ENCODE assay signal across 9 cellular contexts in the genomic region with DNA sequence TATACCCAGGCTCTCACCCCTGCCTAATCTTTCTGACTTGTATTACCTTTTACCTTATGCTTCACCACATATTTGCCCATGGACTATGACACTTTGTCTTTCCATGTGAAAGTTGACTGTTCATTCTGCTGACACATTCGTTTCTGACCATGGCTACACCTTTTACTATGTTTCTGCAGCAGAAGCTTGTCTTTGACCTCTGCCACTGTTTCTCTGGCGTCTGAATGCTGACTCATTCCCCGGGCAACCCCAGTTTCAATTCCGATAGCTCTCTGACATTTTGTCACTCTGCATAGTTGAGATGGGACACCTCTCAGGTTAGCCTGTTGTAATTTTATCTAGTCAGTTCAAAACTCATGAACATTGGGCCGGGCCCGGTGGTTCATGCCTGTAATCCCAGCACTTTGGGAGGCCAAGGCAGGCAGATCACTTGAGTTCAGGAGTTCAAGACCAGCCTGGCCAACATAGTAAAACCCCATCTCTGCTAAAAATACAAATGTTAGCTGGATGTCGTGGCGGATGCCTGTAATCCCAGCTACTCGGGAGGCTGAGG. TPM values are rescaled to one million over a fixed set of nuclear protein-coding genes. Genes with fewer than 3 reads are reported as not detected.
DNase-seq lines count a peak whose midpoint lies in the region; ATAC-seq and TF ChIP-seq lines count a peak whose summit lies in the region.
"Had no signal": no experiment of that assay in that cellular context is flagged by ENCODE, and none has a peak within 500 bp of the region (broad histone marks: within the 10 kb centered on the region; RNA-seq: fewer than 3 reads in every experiment).

No MANE protein-coding gene starts in this region.

- no peak overlapping the region for H3K4me2 ChIP-seq in GM23248 (ENCODE audit: unreplicated experiment)

- H2AFZ ChIP-seq in GM23248, result no peak overlapping the region

- peaks cover 8% of the 10 kb centered on the region for H3K4me1 Mint-ChIP-seq in activated naive CD8-positive, alpha-beta T cell treated with anti-CD3 and anti-CD28 coated beads, Interleukin-2, amount 50 U/mL, for 24 hours
- peaks cover 4% of the 10 kb centered on the region for H3K4me1 Mint-ChIP-seq in activated naive CD8-positive, alpha-beta T cell treated with anti-CD3 and anti-CD28 coated beads for 36 hours
- peaks cover 12% of the 10 kb centered on the region for H3K4me1 Mint-ChIP-seq in activated CD4-positive, alpha-beta memory T cell treated with anti-CD3 and anti-CD28 coated beads, Interleukin-2, amount 10 ng/mL, durations not matched to agents 7 days and 5 days

- H3K36me3 ChIP-seq in GM23248 (ENCODE audit: low read depth), result no peaks in the 10 kb centered on the region

- no peaks in the 10 kb centered on the region for H3K9me3 Mint-ChIP-seq in activated naive CD8-positive, alpha-beta T cell treated with anti-CD3 and anti-CD28 coated beads, Interleukin-2, amount 50 U/mL, for 24 hours
- no peaks in the 10 kb centered on the region for H3K9me3 Mint-ChIP-seq in activated naive CD8-positive, alpha-beta T cell treated with anti-CD3 and anti-CD28 coated beads for 36 hours
- H3K9me3 Mint-ChIP-seq in activated CD4-positive, alpha-beta memory T cell treated with anti-CD3 and anti-CD28 coated beads, Interleukin-2, amount 10 ng/mL, durations not matched to agents 7 days and 5 days, result no peaks in the 10 kb centered on the region

- H4K20me1 ChIP-seq in GM23248 (ENCODE audit: insufficient read depth), result no peaks in the 10 kb centered on the region

- no peak for TF ChIP-seq POLR2A in lower leg skin (IDR thresholded peaks at IDR 0.05)

- H3K4me3 Mint-ChIP-seq in activated naive CD8-positive, alpha-beta T cell treated with anti-CD3 and anti-CD28 coated beads, Interleukin-2, amount 50 U/mL, for 24 hours, result no peak overlapping the region
- no peak overlapping the region for H3K4me3 Mint-ChIP-seq in activated naive CD8-positive, alpha-beta T cell treated with anti-CD3 and anti-CD28 coated beads for 36 hours
- no peak overlapping the region for H3K4me3 Mint-ChIP-seq in activated CD4-positive, alpha-beta memory T cell treated with anti-CD3 and anti-CD28 coated beads, Interleukin-2, amount 10 ng/mL, durations not matched to agents 7 days and 5 days

- H3K27ac Mint-ChIP-seq in activated naive CD8-positive, alpha-beta T cell treated with anti-CD3 and anti-CD28 coated beads, Interleukin-2, amount 50 U/mL, for 24 hours, result no peak overlapping the region
- H3K27ac Mint-ChIP-seq in activated naive CD8-positive, alpha-beta T cell treated with anti-CD3 and anti-CD28 coated beads for 36 hours, result no peak overlapping the region
- H3K27ac Mint-ChIP-seq in activated CD4-positive, alpha-beta memory T cell treated with anti-CD3 and anti-CD28 coated beads, Interleukin-2, amount 10 ng/mL, durations not matched to agents 7 days and 5 days, result peak overlapping the region; percentile 6

- H3K27me3 Mint-ChIP-seq in activated naive CD8-positive, alpha-beta T cell treated with anti-CD3 and anti-CD28 coated beads, Interleukin-2, amount 50 U/mL, for 24 hours, result no peaks in the 10 kb centered on the region
- H3K27me3 Mint-ChIP-seq in activated naive CD8-positive, alpha-beta T cell treated with anti-CD3 and anti-CD28 coated beads for 36 hours, result no peaks in the 10 kb centered on the region
- peaks cover 1% of the 10 kb centered on the region for H3K27me3 Mint-ChIP-seq in activated CD4-positive, alpha-beta memory T cell treated with anti-CD3 and anti-CD28 coated beads, Interleukin-2, amount 10 ng/mL, durations not matched to agents 7 days and 5 days

- no peaks in the 10 kb centered on the region for H3K27me3 ChIP-seq in GM23248 (replicated peaks; ENCODE audit: insufficient read depth)

- ATAC-seq in activated naive CD8-positive, alpha-beta T cell treated with anti-CD3 and anti-CD28 coated beads, Interleukin-2, amount 50 U/mL, for 24 hours, result peak; percentile 92
- ATAC-seq in HG03064 (IDR thresholded peaks at IDR 0.05; ENCODE audit: low read depth, unreplicated experiment), result peak; percentile 61
- peak; percentile 90 for ATAC-seq in stimulated activated naive CD8-positive, alpha-beta T cell treated with anti-CD3 and anti-CD28 coated beads, Interleukin-15, Interleukin-2, amounts not matched to agents 100 U/mL and 50 U/mL, for 24 hours

- H3K4me1 ChIP-seq in GM23248 (ENCODE audit: insufficient read depth), result no peaks in the 10 kb centered on the region

- H3K27ac ChIP-seq in GM23248, result no peak overlapping the region
- H3K27ac ChIP-seq: C4-2B had no signal

- H3K9ac ChIP-seq in GM23248, result no peak overlapping the region

- no peaks in the 10 kb centered on the region for H3K9me2 ChIP-seq in GM23248 (ENCODE audit: insufficient read depth)

- H3K9me3 ChIP-seq in GM23248 (ENCODE audit: low read depth), result no peaks in the 10 kb centered on the region

- WGBS in lower leg skin, 2 donors, result 86 to 88% methylated on average over 9 of the region's 9 CpGs
- 89 to 90% methylated on average over 9 of the region's 9 CpGs for WGBS in GM23248 (ENCODE audit: low coverage in 1 of 2, low lambda C conversion rate in 2 of 2, missing lambda C conversion rate in 2 of 2), 2 experiments

- peak; percentile 12 for DNase-seq in activated naive CD8-positive, alpha-beta T cell treated with anti-CD3 and anti-CD28 coated beads, Interleukin-2, amount 50 U/mL, for 24 hours
- DNase-seq in activated naive CD8-positive, alpha-beta T cell treated with anti-CD3 and anti-CD28 coated beads for 36 hours, result no peak
- peak; percentile 66 for DNase-seq in activated CD4-positive, alpha-beta memory T cell treated with anti-CD3 and anti-CD28 coated beads, Interleukin-2, amount 10 ng/mL, durations not matched to agents 7 days and 5 days
- peak; percentile 17 for DNase-seq in stimulated activated naive CD8-positive, alpha-beta T cell treated with anti-CD3 and anti-CD28 coated beads, Interleukin-15, Interleukin-2, amounts not matched to agents 100 U/mL and 50 U/mL, for 24 hours
- DNase-seq in NCI-H2171 (lab: John Stamatoyannopoulos, UW), result no peak
- no peak for DNase-seq in lower leg skin (ENCODE audit: low spot score in 2 of 2)
- no peak for DNase-seq in GM23248

- intact Hi-C loops in lower leg skin (cut with DNase I; ENCODE audit: low total_unique reads), result no loop called here

- H3K79me2 ChIP-seq in GM23248 (ENCODE audit: insufficient read depth), result no peaks in the 10 kb centered on the region

- POLR2A ChIA-PET in activated CD4-positive, alpha-beta memory T cell treated with anti-CD3 and anti-CD28 coated beads, Interleukin-2, amount 10 ng/mL, durations not matched to agents 7 days and 5 days (lab: Charles Lee), result no interaction called here

- no peak overlapping the region for H3K4me3 ChIP-seq in lower leg skin (ENCODE audit: low read depth, poor library complexity, severe bottlenecking)
- H3K4me3 ChIP-seq in GM23248, result no peak overlapping the region

- H3F3A ChIP-seq in GM23248 (ENCODE audit: insufficient read depth), result no peaks in the 10 kb centered on the region

- peak in 1 of 3 donors; percentile 35 for TF ChIP-seq CTCF in lower leg skin (IDR thresholded peaks at IDR 0.05)

- in situ Hi-C loops in GM23248 (cut with MboI), result no loop called here

- CTCF ChIA-PET in activated CD4-positive, alpha-beta memory T cell treated with anti-CD3 and anti-CD28 coated beads, Interleukin-2, amount 10 ng/mL, durations not matched to agents 7 days and 5 days (lab: Charles Lee), result interaction anchor here (1.0 kb wide), 1 partner anchor 367 kb away, joined by 3 read pairs; no protein-coding TSS in a partner anchor

- no peaks in the 10 kb centered on the region for H3K36me3 Mint-ChIP-seq in activated naive CD8-positive, alpha-beta T cell treated with anti-CD3 and anti-CD28 coated beads, Interleukin-2, amount 50 U/mL, for 24 hours (ENCODE audit: low read depth)
- H3K36me3 Mint-ChIP-seq in activated naive CD8-positive, alpha-beta T cell treated with anti-CD3 and anti-CD28 coated beads for 36 hours, result no peaks in the 10 kb centered on the region
- H3K36me3 Mint-ChIP-seq in activated CD4-positive, alpha-beta memory T cell treated with anti-CD3 and anti-CD28 coated beads, Interleukin-2, amount 10 ng/mL, durations not matched to agents 7 days and 5 days (ENCODE audit: low read depth), result no peaks in the 10 kb centered on the region

RNA-seq across cellular contexts. Expression of a gene that starts 50.7 kb away (rescaled TPM):
- under 1 TPM in 1 of 2 experiments, not detected in 1; 0.06 TPM for total RNA-seq in activated naive CD8-positive, alpha-beta T cell treated with anti-CD3 and anti-CD28 coated beads for 36 hours
- total RNA-seq in activated CD4-positive, alpha-beta memory T cell treated with anti-CD3 and anti-CD28 coated beads, Interleukin-2, amount 10 ng/mL, durations not matched to agents 7 days and 5 days, result not detected
- not detected for total RNA-seq in lower leg skin
- total RNA-seq in GM23248 (2014; rRNA removed; shearing (Covaris generic)), result not detected in 2 replicates
- polyA plus RNA-seq in GM23248 (2016; fragmentation: Nextera tagmentation; extraction: Ambion mirVana), result not detected in 2 replicates

RNA-seq across cellular contexts. Expression of a gene that starts 52.8 kb away (rescaled TPM):
- total RNA-seq in activated naive CD8-positive, alpha-beta T cell treated with anti-CD3 and anti-CD28 coated beads for 36 hours, result 100 to 1,000 TPM; 131 to 136 TPM
- 10 to 100 TPM; 83.0 to 85.4 TPM for total RNA-seq in activated CD4-positive, alpha-beta memory T cell treated with anti-CD3 and anti-CD28 coated beads, Interleukin-2, amount 10 ng/mL, durations not matched to agents 7 days and 5 days
- 100 to 1,000 TPM in 3 of 4 donors, 10 to 100 TPM in 1; 98.3 to 145 (median 111) TPM for total RNA-seq in lower leg skin
- 19.0 and 28.9 TPM in 2 replicates for total RNA-seq in GM23248 (2014; rRNA removed; shearing (Covaris generic))
- 36.0 and 44.4 TPM in 2 replicates for polyA plus RNA-seq in GM23248 (2016; fragmentation: Nextera tagmentation; extraction: Ambion mirVana)

RNA-seq across cellular contexts. Expression of a gene that starts 53.9 kb away (rescaled TPM):
- 10 to 100 TPM; 40.7 TPM for total RNA-seq in activated naive CD8-positive, alpha-beta T cell treated with anti-CD3 and anti-CD28 coated beads for 36 hours
- 10 to 100 TPM; 71.4 to 72.2 TPM for total RNA-seq in activated CD4-positive, alpha-beta memory T cell treated with anti-CD3 and anti-CD28 coated beads, Interleukin-2, amount 10 ng/mL, durations not matched to agents 7 days and 5 days
- total RNA-seq in lower leg skin, result 100 to 1,000 TPM in 1 of 4 donors, 10 to 100 TPM in 3; 63.0 to 153 (median 77.7) TPM
- total RNA-seq in GM23248 (2014; rRNA removed; shearing (Covaris generic)), result 45.0 and 75.2 TPM in 2 replicates
- 26.8 and 27.0 TPM in 2 replicates for polyA plus RNA-seq in GM23248 (2016; fragmentation: Nextera tagmentation; extraction: Ambion mirVana)

Comparison
In these comparisons a context has a peak if more than half of its experiments do, and no peak if none do; other contexts are left out.
1. DNase-seq: peak in activated naive CD8-positive, alpha-beta T cell treated with anti-CD3 and anti-CD28 coated beads, Interleukin-2, amount 50 U/mL, for 24 hours (single experiment), activated CD4-positive, alpha-beta memory T cell treated with anti-CD3 and anti-CD28 coated beads, Interleukin-2, amount 10 ng/mL, durations not matched to agents 7 days and 5 days (single experiment) and stimulated activated naive CD8-positive, alpha-beta T cell treated with anti-CD3 and anti-CD28 coated beads, Interleukin-15, Interleukin-2, amounts not matched to agents 100 U/mL and 50 U/mL, for 24 hours (single experiment); none in activated naive CD8-positive, alpha-beta T cell treated with anti-CD3 and anti-CD28 coated beads for 36 hours (single experiment), NCI-H2171 (single experiment), lower leg skin (0 of 2) and GM23248 (single experiment).
2. Peak in every context shown above with its lines, with median percentiles within 50 percentile points of each other: ATAC-seq.